Comparison of ENCODE assay signal across 2 cellular contexts in the genomic region with DNA sequence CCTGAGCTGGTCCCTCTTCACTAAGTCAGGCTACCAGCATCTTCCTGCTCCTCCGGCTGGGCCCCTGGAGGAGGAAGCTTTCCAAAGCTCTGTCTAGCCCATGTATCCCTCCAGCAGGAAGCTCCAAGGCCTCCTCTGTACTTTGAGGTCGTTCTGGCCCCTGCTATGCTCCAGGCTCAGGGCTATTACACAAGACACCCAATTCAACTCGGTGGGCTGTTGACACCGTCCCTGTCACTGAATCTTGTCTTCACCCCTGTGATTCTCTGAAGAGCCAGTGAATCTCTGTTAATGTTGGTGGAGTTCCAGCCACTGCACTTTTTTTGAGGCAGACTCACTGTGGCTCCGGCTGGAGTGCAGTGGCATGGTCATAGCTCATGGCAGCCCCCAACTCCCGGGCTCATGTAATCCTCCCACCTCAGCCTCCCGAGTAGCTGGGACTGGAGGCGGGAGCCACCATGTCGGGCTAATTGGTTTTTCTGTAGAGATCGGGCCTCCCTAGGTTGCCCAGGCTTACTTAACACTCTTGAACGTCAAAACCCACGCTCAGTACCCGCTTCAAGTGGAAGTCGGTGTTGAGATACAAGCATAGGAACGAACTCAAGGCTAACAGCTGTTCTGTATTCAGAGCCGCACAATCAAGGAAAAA.
TF ChIP-seq lines count a peak whose summit lies in the region.

No MANE protein-coding gene starts in this region.

TF ChIP-seq in HepG2, 621 proteins besides CTCF, POLR2A, EP300 and RAD21 (continues in another document):
- TF ChIP-seq, protein P1, sequence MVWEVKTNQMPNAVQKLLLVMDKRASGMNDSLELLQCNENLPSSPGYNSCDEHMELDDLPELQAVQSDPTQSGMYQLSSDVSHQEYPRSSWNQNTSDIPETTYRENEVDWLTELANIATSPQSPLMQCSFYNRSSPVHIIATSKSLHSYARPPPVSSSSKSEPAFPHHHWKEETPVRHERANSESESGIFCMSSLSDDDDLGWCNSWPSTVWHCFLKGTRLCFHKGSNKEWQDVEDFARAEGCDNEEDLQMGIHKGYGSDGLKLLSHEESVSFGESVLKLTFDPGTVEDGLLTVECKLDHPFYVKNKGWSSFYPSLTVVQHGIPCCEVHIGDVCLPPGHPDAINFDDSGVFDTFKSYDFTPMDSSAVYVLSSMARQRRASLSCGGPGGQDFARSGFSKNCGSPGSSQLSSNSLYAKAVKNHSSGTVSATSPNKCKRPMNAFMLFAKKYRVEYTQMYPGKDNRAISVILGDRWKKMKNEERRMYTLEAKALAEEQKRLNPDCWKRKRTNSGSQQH (CRISPR knock-in tag; IDR thresholded peaks at IDR 0.05; ENCODE audit: low read depth) = 0 out of 2 replicates have a peak, but pooled peaks have one; percentile 24
- TF ChIP-seq, protein P2, sequence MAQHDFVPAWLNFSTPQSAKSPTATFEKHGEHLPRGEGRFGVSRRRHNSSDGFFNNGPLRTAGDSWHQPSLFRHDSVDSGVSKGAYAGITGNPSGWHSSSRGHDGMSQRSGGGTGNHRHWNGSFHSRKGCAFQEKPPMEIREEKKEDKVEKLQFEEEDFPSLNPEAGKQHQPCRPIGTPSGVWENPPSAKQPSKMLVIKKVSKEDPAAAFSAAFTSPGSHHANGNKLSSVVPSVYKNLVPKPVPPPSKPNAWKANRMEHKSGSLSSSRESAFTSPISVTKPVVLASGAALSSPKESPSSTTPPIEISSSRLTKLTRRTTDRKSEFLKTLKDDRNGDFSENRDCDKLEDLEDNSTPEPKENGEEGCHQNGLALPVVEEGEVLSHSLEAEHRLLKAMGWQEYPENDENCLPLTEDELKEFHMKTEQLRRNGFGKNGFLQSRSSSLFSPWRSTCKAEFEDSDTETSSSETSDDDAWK (CRISPR knock-in tag; IDR thresholded peaks at IDR 0.05) = no peak
- TF ChIP-seq ZNF746 (CRISPR knock-in tag; IDR thresholded peaks at IDR 0.05) = 0 out of 2 replicates have a peak, but pooled peaks have one; percentile 35
- no peak for TF ChIP-seq NFE2 (CRISPR knock-in tag; IDR thresholded peaks at IDR 0.05)
- no peak for TF ChIP-seq FOXA1 (IDR thresholded peaks at IDR 0.05)
- TF ChIP-seq FOXA1 (CRISPR knock-in tag; IDR thresholded peaks at IDR 0.05) = 0 out of 2 replicates have a peak, but pooled peaks have one; percentile 43
- TF ChIP-seq POLR2G (IDR thresholded peaks at IDR 0.05; ENCODE audit: low read depth, low read length) = peak; percentile 39; the same call in 1 of the 2 replicates
- TF ChIP-seq, protein P3, sequence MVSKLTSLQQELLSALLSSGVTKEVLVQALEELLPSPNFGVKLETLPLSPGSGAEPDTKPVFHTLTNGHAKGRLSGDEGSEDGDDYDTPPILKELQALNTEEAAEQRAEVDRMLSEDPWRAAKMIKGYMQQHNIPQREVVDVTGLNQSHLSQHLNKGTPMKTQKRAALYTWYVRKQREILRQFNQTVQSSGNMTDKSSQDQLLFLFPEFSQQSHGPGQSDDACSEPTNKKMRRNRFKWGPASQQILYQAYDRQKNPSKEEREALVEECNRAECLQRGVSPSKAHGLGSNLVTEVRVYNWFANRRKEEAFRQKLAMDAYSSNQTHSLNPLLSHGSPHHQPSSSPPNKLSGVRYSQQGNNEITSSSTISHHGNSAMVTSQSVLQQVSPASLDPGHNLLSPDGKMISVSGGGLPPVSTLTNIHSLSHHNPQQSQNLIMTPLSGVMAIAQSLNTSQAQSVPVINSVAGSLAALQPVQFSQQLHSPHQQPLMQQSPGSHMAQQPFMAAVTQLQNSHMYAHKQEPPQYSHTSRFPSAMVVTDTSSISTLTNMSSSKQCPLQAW (CRISPR knock-in tag; IDR thresholded peaks at IDR 0.05) = peak; percentile 3; the same call in 1 of the 2 replicates
- peak; percentile 65; the same call in 1 of the 2 replicates for TF ChIP-seq CEBPB (IDR thresholded peaks at IDR 0.05; ENCODE audit: borderline replicate concordance, low read depth, low read length)
- no peak for TF ChIP-seq RFX5 (IDR thresholded peaks at IDR 0.05; ENCODE audit: low read depth, low read length)
- TF ChIP-seq ZNF501 (CRISPR knock-in tag; IDR thresholded peaks at IDR 0.05) = peak; percentile 13; the same call in 1 of the 2 replicates
- peak; percentile 50; the same call in 1 of the 2 replicates for TF ChIP-seq SAP130 (CRISPR knock-in tag; IDR thresholded peaks at IDR 0.05; ENCODE audit: low read depth)
- no peak for TF ChIP-seq ZNF230 (CRISPR knock-in tag; IDR thresholded peaks at IDR 0.05)
- 0 out of 2 replicates have a peak, but pooled peaks have one; percentile 13 for TF ChIP-seq ZNF619 (CRISPR knock-in tag; IDR thresholded peaks at IDR 0.05)
- TF ChIP-seq ZFP90 (CRISPR knock-in tag; IDR thresholded peaks at IDR 0.05; ENCODE audit: borderline replicate concordance) = 0 out of 2 replicates have a peak, but pooled peaks have one; percentile 1
- TF ChIP-seq, protein P4, sequence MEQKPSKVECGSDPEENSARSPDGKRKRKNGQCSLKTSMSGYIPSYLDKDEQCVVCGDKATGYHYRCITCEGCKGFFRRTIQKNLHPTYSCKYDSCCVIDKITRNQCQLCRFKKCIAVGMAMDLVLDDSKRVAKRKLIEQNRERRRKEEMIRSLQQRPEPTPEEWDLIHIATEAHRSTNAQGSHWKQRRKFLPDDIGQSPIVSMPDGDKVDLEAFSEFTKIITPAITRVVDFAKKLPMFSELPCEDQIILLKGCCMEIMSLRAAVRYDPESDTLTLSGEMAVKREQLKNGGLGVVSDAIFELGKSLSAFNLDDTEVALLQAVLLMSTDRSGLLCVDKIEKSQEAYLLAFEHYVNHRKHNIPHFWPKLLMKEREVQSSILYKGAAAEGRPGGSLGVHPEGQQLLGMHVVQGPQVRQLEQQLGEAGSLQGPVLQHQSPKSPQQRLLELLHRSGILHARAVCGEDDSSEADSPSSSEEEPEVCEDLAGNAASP (CRISPR knock-in tag; IDR thresholded peaks at IDR 0.05; ENCODE audit: borderline replicate concordance) = 0 out of 2 replicates have a peak, but pooled peaks have one; percentile 13
- TF ChIP-seq, protein P5, sequence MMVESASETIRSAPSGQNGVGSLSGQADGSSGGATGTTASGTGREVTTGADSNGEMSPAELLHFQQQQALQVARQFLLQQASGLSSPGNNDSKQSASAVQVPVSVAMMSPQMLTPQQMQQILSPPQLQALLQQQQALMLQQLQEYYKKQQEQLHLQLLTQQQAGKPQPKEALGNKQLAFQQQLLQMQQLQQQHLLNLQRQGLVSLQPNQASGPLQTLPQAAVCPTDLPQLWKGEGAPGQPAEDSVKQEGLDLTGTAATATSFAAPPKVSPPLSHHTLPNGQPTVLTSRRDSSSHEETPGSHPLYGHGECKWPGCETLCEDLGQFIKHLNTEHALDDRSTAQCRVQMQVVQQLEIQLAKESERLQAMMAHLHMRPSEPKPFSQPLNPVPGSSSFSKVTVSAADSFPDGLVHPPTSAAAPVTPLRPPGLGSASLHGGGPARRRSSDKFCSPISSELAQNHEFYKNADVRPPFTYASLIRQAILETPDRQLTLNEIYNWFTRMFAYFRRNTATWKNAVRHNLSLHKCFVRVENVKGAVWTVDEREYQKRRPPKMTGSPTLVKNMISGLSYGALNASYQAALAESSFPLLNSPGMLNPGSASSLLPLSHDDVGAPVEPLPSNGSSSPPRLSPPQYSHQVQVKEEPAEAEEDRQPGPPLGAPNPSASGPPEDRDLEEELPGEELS (CRISPR knock-in tag; IDR thresholded peaks at IDR 0.05) = no peak
- 0 out of 2 replicates have a peak, but pooled peaks have one; percentile 8 for TF ChIP-seq SALL1 (CRISPR knock-in tag; IDR thresholded peaks at IDR 0.05)

TF ChIP-seq in GM12891, 5 proteins besides CTCF, POLR2A, EP300 and RAD21:
- TF ChIP-seq POU2F2 (IDR thresholded peaks at IDR 0.05; ENCODE audit: low read depth, low read length) (no peak), POLR2AphosphoS5 (IDR thresholded peaks at IDR 0.05; ENCODE audit: low read depth, low read length) (no peak), TAF1 (IDR thresholded peaks at IDR 0.05; ENCODE audit: low read depth, low read length) (no peak), PAX5 (IDR thresholded peaks at IDR 0.05; ENCODE audit: insufficient read depth, low read length, severe bottlenecking) (no peak), SPI1 (IDR thresholded peaks at IDR 0.05; ENCODE audit: low read depth, low read length) (no peak)
